Comparison of ENCODE assay signal across 27 cellular contexts in genomic region chr1:245901037-245901436, GRCh38.
A peak's percentile ranks its signal among the peaks of the same experiment; 100 is the strongest.
DNase-seq lines count a peak whose midpoint lies in the region; ATAC-seq and TF ChIP-seq lines count a peak whose summit lies in the region.
"Had no signal": no experiment of that assay in that cellular context is flagged by ENCODE, and none has a peak within 500 bp of the region (broad histone marks: within the 10 kb centered on the region; RNA-seq: fewer than 3 reads in every experiment).

No MANE protein-coding gene starts in this region.

- H3K4me2 ChIP-seq in BLaER1 = peak overlapping the region; percentile 53

- H3K4me3 ChIP-seq in BLaER1 (no peak overlapping the region), NB4 (ENCODE audit: low read depth, low read length) (no peak overlapping the region), cardiac fibroblast (replicated peaks in 1 of 2; ENCODE audit: low read depth in 2 of 2, low read length in 2 of 2) (no peak overlapping the region), MG63 (no peak overlapping the region)
- H3K4me3 ChIP-seq: SJCRH30, skin epidermis, thoracic aorta had no signal

- H3K27ac ChIP-seq in BLaER1 = no peak overlapping the region
- H3K27ac ChIP-seq: SJCRH30, skin epidermis, thoracic aorta had no signal

- no peak overlapping the region for H3K9ac ChIP-seq in BLaER1

- H3K4me1 ChIP-seq in BLaER1 = peaks cover 30% of the 10 kb centered on the region

- H4K20me1 ChIP-seq in BLaER1 = no peaks in the 10 kb centered on the region

- H3K4me1 Mint-ChIP-seq in activated T-cell treated with anti-CD3 and anti-CD28 coated beads, Interleukin-2, amount 50 U/mL, for 24 hours (ENCODE audit: low read depth) = no peaks in the 10 kb centered on the region
- H3K4me1 Mint-ChIP-seq: activated naive CD4-positive, alpha-beta T cell treated with anti-CD3 and anti-CD28 coated beads, Interleukin-2, amount 50 U/mL, for 24 hours had no signal

- no peaks in the 10 kb centered on the region for H3K27me3 Mint-ChIP-seq in activated T-cell treated with anti-CD3 and anti-CD28 coated beads, Interleukin-2, amount 50 U/mL, for 24 hours
- H3K27me3 Mint-ChIP-seq: activated naive CD4-positive, alpha-beta T cell treated with anti-CD3 and anti-CD28 coated beads, Interleukin-2, amount 50 U/mL, for 24 hours; memory B cell had no signal

- H3K27ac Mint-ChIP-seq in activated T-cell treated with anti-CD3 and anti-CD28 coated beads, Interleukin-2, amount 50 U/mL, for 24 hours = no peak overlapping the region
- H3K27ac Mint-ChIP-seq: activated naive CD4-positive, alpha-beta T cell treated with anti-CD3 and anti-CD28 coated beads, Interleukin-2, amount 50 U/mL, for 24 hours; HFFc6; memory B cell had no signal

- peaks cover 9% of the 10 kb centered on the region for H3K9me3 ChIP-seq in BLaER1
- H3K9me3 ChIP-seq in MG63 = no peaks in the 10 kb centered on the region
- H3K9me3 ChIP-seq: SJCRH30, thoracic aorta had no signal

- H3K36me3 Mint-ChIP-seq in activated T-cell treated with anti-CD3 and anti-CD28 coated beads, Interleukin-2, amount 50 U/mL, for 24 hours (ENCODE audit: low read depth) = peaks cover 51% of the 10 kb centered on the region

- no peak for TF ChIP-seq POLR2A in NB4 (IDR thresholded peaks at IDR 0.05; ENCODE audit: extremely low read depth, insufficient read length)

- H3K36me3 ChIP-seq in BLaER1 (peaks cover 22% of the 10 kb centered on the region), MG63 (no peaks in the 10 kb centered on the region)
- H3K36me3 ChIP-seq: SJCRH30, thoracic aorta had no signal

- H3K9me3 Mint-ChIP-seq in activated T-cell treated with anti-CD3 and anti-CD28 coated beads, Interleukin-2, amount 50 U/mL, for 24 hours = no peaks in the 10 kb centered on the region
- H3K9me3 Mint-ChIP-seq: activated naive CD4-positive, alpha-beta T cell treated with anti-CD3 and anti-CD28 coated beads, Interleukin-2, amount 50 U/mL, for 24 hours; HFFc6; memory B cell had no signal

- TF ChIP-seq CTCF in NB4 (IDR thresholded peaks at IDR 0.05; ENCODE audit: low read depth, low read length) (no peak), cardiac fibroblast (IDR thresholded peaks at IDR 0.05; ENCODE audit: low read depth, low read length) (no peak)

- H3K4me3 Mint-ChIP-seq in activated T-cell treated with anti-CD3 and anti-CD28 coated beads, Interleukin-2, amount 50 U/mL, for 24 hours = no peak overlapping the region
- H3K4me3 Mint-ChIP-seq: activated naive CD4-positive, alpha-beta T cell treated with anti-CD3 and anti-CD28 coated beads, Interleukin-2, amount 50 U/mL, for 24 hours; HFFc6; memory B cell had no signal

- DNase-seq in NB4 (ENCODE audit: low read depth) (peak; percentile 74), cardiac fibroblast (ENCODE audit: low read depth in 2 of 2) (peak; percentile 20 to 27), MG63 (no peak), cortex of kidney (lab: John Stamatoyannopoulos, UW) (no peak)
- DNase-seq in activated T-cell treated with anti-CD3 and anti-CD28 coated beads, Interleukin-2, amount 50 U/mL, for 24 hours = no peak
- DNase-seq: 8988T; activated CD4-positive, alpha-beta T cell treated with anti-CD3 and anti-CD28 coated beads for 4 hours; aorta; caudate nucleus; COR-L47; dermis blood vessel endothelial cell; head of caudate nucleus; HFFc6; left cardiac atrium; NCI-H1092 treated with DMSO at 0.1 percent for 48 hours; NCI-H2081; NCI-H82; SJCRH30; stimulated activated CD4-positive, alpha-beta T cell treated with anti-CD3 and anti-CD28 coated beads, Interleukin-2, amount 100 ng/mL, for 24 hours; stimulated activated naive CD4-positive, alpha-beta T cell had no signal

- H3K27me3 ChIP-seq in BLaER1 (no peaks in the 10 kb centered on the region), MG63 (no peaks in the 10 kb centered on the region)
- H3K27me3 ChIP-seq: SJCRH30 had no signal

- ATAC-seq in GM21381 (IDR thresholded peaks at IDR 0.05; ENCODE audit: unreplicated experiment) (peak; percentile 51), GM18909 (IDR thresholded peaks at IDR 0.05; ENCODE audit: poor library complexity, unreplicated experiment) (no peak)
- ATAC-seq: left cardiac atrium had no signal

Comparison
In these comparisons a context has a peak if more than half of its experiments do, and no peak if none do; other contexts are left out.
1. DNase-seq: peak in NB4 (single experiment) and cardiac fibroblast (2 of 2); none in MG63 (single experiment), activated T-cell treated with anti-CD3 and anti-CD28 coated beads, Interleukin-2, amount 50 U/mL, for 24 hours (single experiment) and cortex of kidney (single experiment).